In genomic region chr12:53961025-53961761, GRCh38 we compare ENCODE assay signal across 15 cellular contexts. TPM values are rescaled to one million over a fixed set of nuclear protein-coding genes. Genes with fewer than 3 reads are reported as not detected.
DNase-seq lines count a peak whose midpoint lies in the region; ATAC-seq and TF ChIP-seq lines count a peak whose summit lies in the region.
"Had no signal": no experiment of that assay in that cellular context is flagged by ENCODE, and none has a peak within 500 bp of the region (broad histone marks: within the 10 kb centered on the region; RNA-seq: fewer than 3 reads in every experiment).

No MANE protein-coding gene starts in this region.

- H2AFZ ChIP-seq in neural progenitor cell (replicated peaks): no peak overlapping the region

- H3K79me2 ChIP-seq in neural progenitor cell (ENCODE audit: low read depth): no peaks in the 10 kb centered on the region

- in situ Hi-C loops in brain microvascular endothelial cell (cut with HindIII; ENCODE audit: low pct_ligation_motif_present, low sequenced_read_pairs): no loop called here

- H3K9me3 Mint-ChIP-seq in neural progenitor cell: peaks cover 14% of the 10 kb centered on the region

- peaks cover 2% of the 10 kb centered on the region for H3K36me3 Mint-ChIP-seq in neural progenitor cell
- H3K36me3 Mint-ChIP-seq: activated naive CD8-positive, alpha-beta T cell had no signal

- H3K27ac Mint-ChIP-seq in neural progenitor cell: no peak overlapping the region
- H3K27ac Mint-ChIP-seq: activated naive CD8-positive, alpha-beta T cell had no signal

- H3K27me3 Mint-ChIP-seq in neural progenitor cell (ENCODE audit: insufficient read depth, low read depth): peaks cover 93% of the 10 kb centered on the region

- no peaks in the 10 kb centered on the region for H3F3A ChIP-seq in neural progenitor cell (ENCODE audit: low read depth)

- ATAC-seq in GM19328 (IDR thresholded peaks at IDR 0.05; ENCODE audit: unreplicated experiment): no peak

- DNase-seq in H7: peak; percentile 83
- DNase-seq in brain microvascular endothelial cell: no peak
- peak; percentile 69 for DNase-seq in neural progenitor cell (ENCODE audit: low spot score)
- DNase-seq in GOT3 (lab: John Stamatoyannopoulos, UW): no peak
- DNase-seq in NCI-H2107 (lab: John Stamatoyannopoulos, UW): no peak
- DNase-seq: AML-193; DMS153; immature natural killer cell; NCI-H2029; SJCRH30; stimulated activated CD4-positive, alpha-beta T cell treated with anti-CD3 and anti-CD28 coated beads, Interleukin-4, amount 100 ng/mL, for 24 hours; stimulated activated naive CD4-positive, alpha-beta T cell had no signal

- no peak overlapping the region for H3K9ac ChIP-seq in neural progenitor cell

- H3K4me3 ChIP-seq in H7 (ENCODE audit: insufficient read depth, low read depth, low read length): no peak overlapping the region
- no peak overlapping the region for H3K4me3 ChIP-seq in brain microvascular endothelial cell (ENCODE audit: low read depth, low read length)
- no peak overlapping the region for H3K4me3 ChIP-seq in neural progenitor cell
- H3K4me3 ChIP-seq: SJCRH30 had no signal

- no peaks in the 10 kb centered on the region for H3K4me1 Mint-ChIP-seq in neural progenitor cell

- H3K36me3 ChIP-seq in H7 (replicated peaks; ENCODE audit: control insufficient read depth, insufficient read depth, low read length): no peaks in the 10 kb centered on the region
- no peaks in the 10 kb centered on the region for H3K36me3 ChIP-seq in brain microvascular endothelial cell (replicated peaks)
- no peaks in the 10 kb centered on the region for H3K36me3 ChIP-seq in neural progenitor cell
- H3K36me3 ChIP-seq: SJCRH30 had no signal

- H3K4me1 ChIP-seq in neural progenitor cell: no peaks in the 10 kb centered on the region
- H3K4me1 ChIP-seq: SJCRH30 had no signal

- H4K20me1 ChIP-seq in neural progenitor cell (ENCODE audit: low read depth): peaks cover 48% of the 10 kb centered on the region

- H3K4me3 Mint-ChIP-seq in neural progenitor cell: no peak overlapping the region

- H3K4me2 ChIP-seq in neural progenitor cell: no peak overlapping the region

- TF ChIP-seq CTCF in brain microvascular endothelial cell (IDR thresholded peaks at IDR 0.05; ENCODE audit: low read depth, low read length, missing control alignments): peak; percentile 18
- TF ChIP-seq CTCF in neural progenitor cell (IDR thresholded peaks at IDR 0.05): peak; percentile 36

- no peaks in the 10 kb centered on the region for H3K9me3 ChIP-seq in neural progenitor cell (ENCODE audit: low read depth)
- H3K9me3 ChIP-seq: SJCRH30 had no signal

- H3K27me3 ChIP-seq in H7 (ENCODE audit: control insufficient read depth, insufficient read depth, low read length): peaks cover 100% of the 10 kb centered on the region
- H3K27me3 ChIP-seq in brain microvascular endothelial cell (replicated peaks): peaks cover 98% of the 10 kb centered on the region
- peaks cover 100% of the 10 kb centered on the region for H3K27me3 ChIP-seq in neural progenitor cell
- H3K27me3 ChIP-seq: SJCRH30 had no signal

- H3K27ac ChIP-seq in brain microvascular endothelial cell (no peak overlapping the region), neural progenitor cell (no peak overlapping the region)
- H3K27ac ChIP-seq: SJCRH30 had no signal

RNA-seq across cellular contexts. Expression of gene HOXC12, which starts 6.5 kb away (rescaled TPM):
- total RNA-seq in H7 (2014; rRNA removed; shearing (Covaris generic)): not detected in 2 replicates
- not detected in 2 replicates for total RNA-seq in neural progenitor cell (ENCODE audit: low replicate concordance)
- total RNA-seq: mononuclear cell, SJCRH30 had no signal

RNA-seq across cellular contexts. Expression of gene HOXC11, which starts 11.7 kb away (rescaled TPM):
- total RNA-seq in H7 (2014; rRNA removed; shearing (Covaris generic)): not detected in 2 replicates
- total RNA-seq in neural progenitor cell (ENCODE audit: low replicate concordance): not detected in 2 replicates
- total RNA-seq: mononuclear cell had no signal

RNA-seq across cellular contexts. Expression of gene HOTAIR, which starts 13.6 kb away (rescaled TPM):
- not detected in 2 replicates for total RNA-seq in H7 (2014; rRNA removed; shearing (Covaris generic))
- not detected in 2 replicates for total RNA-seq in neural progenitor cell (ENCODE audit: low replicate concordance)
- total RNA-seq: mononuclear cell had no signal

RNA-seq across cellular contexts. Expression of gene HOXC13, which starts 22.6 kb away (rescaled TPM):
- total RNA-seq in H7 (2014; rRNA removed; shearing (Covaris generic)): not detected in 2 replicates
- total RNA-seq in neural progenitor cell (ENCODE audit: low replicate concordance): not detected in 2 replicates
- total RNA-seq: mononuclear cell had no signal

RNA-seq across cellular contexts. Expression of gene HOXC10, which starts 23.8 kb away (rescaled TPM):
- not detected in 2 replicates for total RNA-seq in H7 (2014; rRNA removed; shearing (Covaris generic))
- not detected in 2 replicates for total RNA-seq in neural progenitor cell (ENCODE audit: low replicate concordance)
- total RNA-seq: mononuclear cell had no signal

Comparison
In these comparisons a context has a peak if more than half of its experiments do, and no peak if none do; other contexts are left out.
1. DNase-seq: peak in H7 (single experiment) and neural progenitor cell (single experiment); none in brain microvascular endothelial cell (single experiment), GOT3 (single experiment) and NCI-H2107 (single experiment).